ENCODE assay signal across 15 cellular contexts in genomic region chr20:24965065-24965919, GRCh38. TPM values are rescaled to one million over a fixed set of nuclear protein-coding genes. Genes with fewer than 3 reads are reported as not detected.
A peak's percentile ranks its signal among the peaks of the same experiment; 100 is the strongest.
DNase-seq lines count a peak whose midpoint lies in the region; ATAC-seq lines count a peak whose summit lies in the region.
"Had no signal": no experiment of that assay in that cellular context is flagged by ENCODE, and none has a peak within 500 bp of the region (broad histone marks: within the 10 kb centered on the region; RNA-seq: fewer than 3 reads in every experiment).

No MANE protein-coding gene starts in this region.

- no peaks in the 10 kb centered on the region for H3K9me3 ChIP-seq in mesenchymal stem cell (ENCODE audit: control insufficient read depth, low read length)
- H3K9me3 ChIP-seq: ascending aorta, upper lobe of left lung had no signal

- peak overlapping the region; percentile 44 for H3K27ac Mint-ChIP-seq in activated T-cell treated with anti-CD3 and anti-CD28 coated beads, Interleukin-2, amount 50 U/mL, for 72 hours
- H3K27ac Mint-ChIP-seq in activated naive CD8-positive, alpha-beta T cell: peak overlapping the region; percentile 81

- H2BK15ac ChIP-seq in mesenchymal stem cell (ENCODE audit: low read depth, poor library complexity, severe bottlenecking): no peak overlapping the region

- ATAC-seq in activated T-cell treated with anti-CD3 and anti-CD28 coated beads, Interleukin-2, amount 50 U/mL, for 72 hours (replicated peaks in 1 of 2): peak; percentile 21 to 30

- H3K79me1 ChIP-seq in mesenchymal stem cell (replicated peaks; ENCODE audit: low read length, poor library complexity, severe bottlenecking): peaks cover 16% of the 10 kb centered on the region

- H3K27me3 Mint-ChIP-seq in activated T-cell treated with anti-CD3 and anti-CD28 coated beads, Interleukin-2, amount 50 U/mL, for 72 hours (ENCODE audit: low read depth): no peaks in the 10 kb centered on the region
- no peaks in the 10 kb centered on the region for H3K27me3 Mint-ChIP-seq in activated naive CD8-positive, alpha-beta T cell

- no peak overlapping the region for H2BK120ac ChIP-seq in mesenchymal stem cell (ENCODE audit: low read depth, low read length)

- H3K4ac ChIP-seq in mesenchymal stem cell (ENCODE audit: low read depth in 1 of 2, low read length in 2 of 2): no peak overlapping the region

- H3K27me3 ChIP-seq in mesenchymal stem cell (ENCODE audit: control insufficient read depth in 1 of 2, insufficient read depth in 1 of 2, low read length in 2 of 2): no peaks in the 10 kb centered on the region
- H3K27me3 ChIP-seq: ascending aorta, upper lobe of left lung had no signal

- H3K36me3 ChIP-seq in mesenchymal stem cell (ENCODE audit: control insufficient read depth in 1 of 2, insufficient read depth in 2 of 2, low read depth in 1 of 2, low read length in 2 of 2): peaks cover 72 to 78% of the 10 kb centered on the region in 2 experiments

- peaks cover 24% of the 10 kb centered on the region for H3K4me1 Mint-ChIP-seq in activated T-cell treated with anti-CD3 and anti-CD28 coated beads, Interleukin-2, amount 50 U/mL, for 72 hours (ENCODE audit: low read depth)
- peaks cover 7% of the 10 kb centered on the region for H3K4me1 Mint-ChIP-seq in activated naive CD8-positive, alpha-beta T cell (ENCODE audit: low read depth)

- WGBS in mesenchymal stem cell: 93% methylated on average over 7 of the region's 7 CpGs

- no peak overlapping the region for H3K23ac ChIP-seq in mesenchymal stem cell (ENCODE audit: low read length in 2 of 2)

- H2BK5ac ChIP-seq in mesenchymal stem cell (ENCODE audit: low read depth, low read length, poor library complexity, severe bottlenecking): no peak overlapping the region

- no peaks in the 10 kb centered on the region for H3K4me1 ChIP-seq in mesenchymal stem cell (ENCODE audit: control insufficient read depth, insufficient read depth, low read depth, low read length)
- H3K4me1 ChIP-seq: ascending aorta, upper lobe of left lung had no signal

- no peak overlapping the region for H3K4me3 ChIP-seq in mesenchymal stem cell (ENCODE audit: insufficient read depth in 1 of 2, low read depth in 1 of 2, low read length in 2 of 2)
- H3K4me3 ChIP-seq: ascending aorta, upper lobe of left lung had no signal

- no peak overlapping the region for H2BK12ac ChIP-seq in mesenchymal stem cell (ENCODE audit: low read length in 2 of 2)

- H3K14ac ChIP-seq in mesenchymal stem cell (ENCODE audit: low read length in 2 of 2): peak overlapping the region in 1 of 2 experiments; percentile 69

- no peak overlapping the region for H3K4me3 Mint-ChIP-seq in activated T-cell treated with anti-CD3 and anti-CD28 coated beads, Interleukin-2, amount 50 U/mL, for 72 hours
- H3K4me3 Mint-ChIP-seq in activated naive CD8-positive, alpha-beta T cell: no peak overlapping the region

- peak overlapping the region; percentile 22 for H4K91ac ChIP-seq in mesenchymal stem cell (ENCODE audit: low read length)

- H3K27ac ChIP-seq in mesenchymal stem cell (ENCODE audit: low read length, poor library complexity, severe bottlenecking) (no peak overlapping the region), temporal lobe (ENCODE audit: low read depth, low read length) (peak overlapping the region; percentile 41)
- H3K27ac ChIP-seq: ascending aorta, upper lobe of left lung had no signal

- H3K4me2 ChIP-seq in mesenchymal stem cell (ENCODE audit: low read length, poor library complexity, severe bottlenecking): no peak overlapping the region

- no peaks in the 10 kb centered on the region for H3K9me3 Mint-ChIP-seq in activated T-cell treated with anti-CD3 and anti-CD28 coated beads, Interleukin-2, amount 50 U/mL, for 72 hours
- H3K9me3 Mint-ChIP-seq in activated naive CD8-positive, alpha-beta T cell (ENCODE audit: low read depth): no peaks in the 10 kb centered on the region

- H3K18ac ChIP-seq in mesenchymal stem cell (ENCODE audit: low read depth in 1 of 2, low read length in 2 of 2): no peak overlapping the region

- peak overlapping the region; percentile 31 for H4K8ac ChIP-seq in mesenchymal stem cell (ENCODE audit: low read length)

- DNase-seq in activated T-cell treated with anti-CD3 and anti-CD28 coated beads, Interleukin-2, amount 50 U/mL, for 72 hours: no peak
- no peak for DNase-seq in activated T-cell treated with anti-CD3 and anti-CD28 coated beads, Interleukin-2, amount 50 U/mL, for 1 hour
- no peak for DNase-seq in mesenchymal stem cell
- no peak for DNase-seq in GDM1 (lab: John Stamatoyannopoulos, UW)
- no peak for DNase-seq in NCI-H748 (lab: John Stamatoyannopoulos, UW; ENCODE audit: unreplicated experiment)
- DNase-seq in dedifferentiated amniotic fluid mesenchymal stem cell (ENCODE audit: extremely low spot score): no peak
- DNase-seq: activated CD4-positive, alpha-beta T cell treated with anti-CD3 and anti-CD28 coated beads, Interleukin-2, amount 50 U/mL, for 48 hours; NCI-H2029 treated with DMSO at 0.1 percent for 48 hours; SW 1271; upper lobe of left lung had no signal

- H3K36me3 Mint-ChIP-seq in activated T-cell treated with anti-CD3 and anti-CD28 coated beads, Interleukin-2, amount 50 U/mL, for 72 hours (ENCODE audit: insufficient read depth in 2 of 2): peaks cover 6 to 48% of the 10 kb centered on the region in 2 donors
- H3K36me3 Mint-ChIP-seq in activated naive CD8-positive, alpha-beta T cell: peaks cover 20% of the 10 kb centered on the region

- H2AK5ac ChIP-seq in mesenchymal stem cell (ENCODE audit: low read length, severe bottlenecking): no peak overlapping the region

- H2AFZ ChIP-seq in mesenchymal stem cell (ENCODE audit: low read depth, low read length): no peak overlapping the region

- H3K9ac ChIP-seq in mesenchymal stem cell (ENCODE audit: low read length): no peak overlapping the region

RNA-seq across cellular contexts. Expression of gene CST7, which starts 16.2 kb away (rescaled TPM):
- 100 to 1,000 TPM; 136 to 174 TPM for total RNA-seq in activated T-cell treated with anti-CD3 and anti-CD28 coated beads, Interleukin-2, amount 50 U/mL, for 72 hours
- not detected for polyA plus RNA-seq in mesenchymal stem cell (2013, experiment 1 of 2)
- polyA plus RNA-seq in mesenchymal stem cell (2013, experiment 2 of 2): not detected
- total RNA-seq in temporal lobe: 0.25 TPM
- total RNA-seq: ascending aorta, kidney epithelial cell, LHCN-M2 had no signal

RNA-seq across cellular contexts. Expression of gene APMAP, which starts 27.3 kb away (rescaled TPM):
- total RNA-seq in activated T-cell treated with anti-CD3 and anti-CD28 coated beads, Interleukin-2, amount 50 U/mL, for 72 hours: 10 to 100 TPM; 65.2 to 70.2 TPM
- 103 TPM for polyA plus RNA-seq in mesenchymal stem cell (2013, experiment 1 of 2)
- polyA plus RNA-seq in mesenchymal stem cell (2013, experiment 2 of 2): 103 TPM
- 55.3 TPM for total RNA-seq in temporal lobe

Comparison
In these comparisons a context has a peak if more than half of its experiments do, and no peak if none do; other contexts are left out.
1. RNA of gene CST7, which starts 16.2 kb away (total RNA-seq): 136 to 174 TPM in activated T-cell treated with anti-CD3 and anti-CD28 coated beads, Interleukin-2, amount 50 U/mL, for 72 hours; 0.25 TPM in temporal lobe (single experiment); every median in the first group is over 100 times any median in the second.